ENCODE assay signal across 1 cellular context in the genomic region with DNA sequence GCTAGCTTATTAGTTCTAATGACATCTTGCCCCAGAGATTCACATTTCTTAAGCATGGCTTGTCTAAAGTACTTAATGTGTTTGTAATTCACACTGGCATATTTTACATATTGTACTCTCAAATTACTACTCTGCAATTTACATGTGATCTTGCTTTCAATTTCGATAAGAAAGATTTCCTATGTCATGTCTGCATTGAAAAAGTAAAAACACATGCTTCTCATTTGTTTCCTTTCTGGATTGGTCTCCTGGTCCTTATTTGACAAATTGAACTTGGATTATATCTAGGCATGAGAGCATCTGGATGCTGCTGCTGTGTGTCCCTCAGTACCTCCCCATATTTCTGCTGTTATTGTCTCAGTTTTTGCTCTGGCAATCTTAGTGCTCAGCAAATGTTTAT.
TF ChIP-seq lines count a peak whose summit lies in the region.

No MANE protein-coding gene starts in this region.

TF ChIP-seq in GM12878, 131 proteins besides CTCF, POLR2A, EP300 and RAD21 (continued from another document):
- no peak for TF ChIP-seq REST (IDR thresholded peaks at IDR 0.05; ENCODE audit: low read depth, low read length)
